ENCODE assay signal across 13 cellular contexts in the genomic region with DNA sequence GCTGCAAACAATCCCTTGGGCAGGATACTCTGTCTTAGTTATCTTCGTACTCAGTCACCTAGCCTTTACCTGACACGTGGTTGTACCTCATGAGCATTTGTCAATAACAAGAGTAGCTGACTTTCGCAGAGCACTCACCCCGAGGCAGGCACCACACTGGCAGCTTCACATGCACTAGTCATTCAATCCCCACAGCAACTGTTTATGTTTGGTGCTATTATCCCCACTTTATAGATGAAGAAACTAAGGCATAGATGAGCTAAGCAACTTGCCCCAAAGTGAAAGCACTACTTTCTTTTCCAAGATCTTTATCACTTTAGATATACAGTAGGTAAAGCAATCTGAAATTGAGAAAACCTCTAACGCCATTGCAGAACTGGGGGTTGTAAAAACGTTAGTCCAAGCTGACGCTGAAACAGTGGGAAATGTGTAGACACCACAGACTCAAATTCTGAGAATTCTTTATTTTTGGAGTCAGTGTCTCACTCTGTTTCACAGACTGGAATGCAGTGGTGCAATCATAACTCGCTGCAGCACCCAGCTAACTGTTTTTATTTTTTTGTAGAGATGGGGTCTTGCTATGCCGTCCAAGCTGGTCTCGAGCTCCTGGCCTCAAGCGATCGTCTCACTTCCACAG.
DNase-seq lines count a peak whose midpoint lies in the region; ATAC-seq and TF ChIP-seq lines count a peak whose summit lies in the region.
"Had no signal": no experiment of that assay in that cellular context is flagged by ENCODE, and none has a peak within 500 bp of the region (broad histone marks: within the 10 kb centered on the region; RNA-seq: fewer than 3 reads in every experiment).

No MANE protein-coding gene starts in this region.

- no peak overlapping the region for H3K4me3 ChIP-seq in astrocyte of the spinal cord (ENCODE audit: low read depth, low read length)

- DNase-seq in stimulated activated naive CD4-positive, alpha-beta T cell treated with Interleukin-2 at 50 U/mL for 16 hours (lab: John Stamatoyannopoulos, UW), result peak; percentile 41
- DNase-seq in stimulated activated naive CD4-positive, alpha-beta T cell (lab: John Stamatoyannopoulos, UW), result no peak
- peak; percentile 39 for DNase-seq in astrocyte of the spinal cord (ENCODE audit: low read depth, low spot score)
- DNase-seq in natural killer cell treated with Interleukin-12 subunit alpha and Interleukin-12 subunit beta and Interleukin-15 and Interleukin-18, amount 100 ng/mL, for 72 hours (ENCODE audit: low spot score), result no peak
- no peak for DNase-seq in AG08396 (ENCODE audit: low spot score)
- DNase-seq in HK-2 (ENCODE audit: unreplicated experiment), result no peak
- DNase-seq: amniotic stem cell, Caco-2, erythroblast, NCI-H1436 treated with DMSO at 0.1 percent for 48 hours, substantia nigra had no signal

- H3K27ac Mint-ChIP-seq in natural killer cell treated with Interleukin-12 subunit alpha and Interleukin-12 subunit beta and Interleukin-15 and Interleukin-18, amount 100 ng/mL, for 72 hours, result peak overlapping the region; percentile 39 to 54

- no peaks in the 10 kb centered on the region for H3K36me3 Mint-ChIP-seq in natural killer cell treated with Interleukin-12 subunit alpha and Interleukin-12 subunit beta and Interleukin-15 and Interleukin-18, amount 100 ng/mL, for 72 hours

- TF ChIP-seq CTCF in astrocyte of the spinal cord (IDR thresholded peaks at IDR 0.05; ENCODE audit: low read depth, low read length), result no peak

- H3K4me1 Mint-ChIP-seq in natural killer cell treated with Interleukin-12 subunit alpha and Interleukin-12 subunit beta and Interleukin-15 and Interleukin-18, amount 100 ng/mL, for 72 hours (ENCODE audit: low read depth in 2 of 2), result peaks cover 26 to 33% of the 10 kb centered on the region in 2 donors

- H3K27me3 Mint-ChIP-seq in natural killer cell treated with Interleukin-12 subunit alpha and Interleukin-12 subunit beta and Interleukin-15 and Interleukin-18, amount 100 ng/mL, for 72 hours, result no peaks in the 10 kb centered on the region

- ATAC-seq in natural killer cell treated with Interleukin-12 subunit alpha and Interleukin-12 subunit beta and Interleukin-15 and Interleukin-18, amount 100 ng/mL, for 72 hours, result peak; percentile 79 to 87
- no peak for ATAC-seq in GM21786 (IDR thresholded peaks at IDR 0.05; ENCODE audit: unreplicated experiment)
- no peak for ATAC-seq in HG03460 (IDR thresholded peaks at IDR 0.05; ENCODE audit: unreplicated experiment)

- peak overlapping the region; percentile 35 for H3K4me3 Mint-ChIP-seq in natural killer cell treated with Interleukin-12 subunit alpha and Interleukin-12 subunit beta and Interleukin-15 and Interleukin-18, amount 100 ng/mL, for 72 hours

- in situ Hi-C loops in astrocyte of the spinal cord (cut with HindIII; ENCODE audit: low sequenced_read_pairs), result no loop called here

- H3K9me3 Mint-ChIP-seq in natural killer cell treated with Interleukin-12 subunit alpha and Interleukin-12 subunit beta and Interleukin-15 and Interleukin-18, amount 100 ng/mL, for 72 hours, result no peaks in the 10 kb centered on the region

Comparison
In these comparisons a context has a peak if more than half of its experiments do, and no peak if none do; other contexts are left out.
1. DNase-seq: peak in stimulated activated naive CD4-positive, alpha-beta T cell treated with Interleukin-2 at 50 U/mL for 16 hours (single experiment) and astrocyte of the spinal cord (single experiment); none in stimulated activated naive CD4-positive, alpha-beta T cell (0 of 6), natural killer cell treated with Interleukin-12 subunit alpha and Interleukin-12 subunit beta and Interleukin-15 and Interleukin-18, amount 100 ng/mL, for 72 hours (single experiment), AG08396 (single experiment) and HK-2 (single experiment).
2. ATAC-seq: peak in natural killer cell treated with Interleukin-12 subunit alpha and Interleukin-12 subunit beta and Interleukin-15 and Interleukin-18, amount 100 ng/mL, for 72 hours (2 of 2); none in GM21786 (single experiment) and HG03460 (single experiment).